Comparison of ENCODE assay signal across 17 cellular contexts in the genomic region with DNA sequence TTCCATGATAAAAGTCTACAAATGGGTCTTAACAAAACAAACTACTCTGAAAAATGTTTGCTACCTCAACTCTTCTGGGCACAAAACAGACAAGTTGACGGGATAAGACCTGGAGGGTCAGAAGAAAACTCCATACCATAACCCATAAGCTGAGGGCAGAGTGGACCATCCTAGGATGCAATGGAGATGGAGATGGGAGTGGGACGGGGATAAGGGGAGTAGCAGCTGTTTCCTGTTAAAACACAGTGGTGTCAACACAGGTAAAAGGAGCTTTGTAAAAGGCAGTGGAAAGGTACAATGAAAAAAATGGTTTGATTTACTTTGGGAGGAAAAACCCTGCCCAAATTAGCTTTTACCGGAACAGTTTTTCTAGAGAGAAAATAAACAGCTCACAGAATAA. TPM values are rescaled to one million over a fixed set of nuclear protein-coding genes. Genes with fewer than 3 reads are reported as not detected.
DNase-seq lines count a peak whose midpoint lies in the region; ATAC-seq and TF ChIP-seq lines count a peak whose summit lies in the region.
"Had no signal": no experiment of that assay in that cellular context is flagged by ENCODE, and none has a peak within 500 bp of the region (broad histone marks: within the 10 kb centered on the region; RNA-seq: fewer than 3 reads in every experiment).

No MANE protein-coding gene starts in this region.

- no peaks in the 10 kb centered on the region for H3K79me2 ChIP-seq in MM.1S (ENCODE audit: low read length)

- no peak for TF ChIP-seq RAD21 in liver (IDR thresholded peaks at IDR 0.05)

- peak overlapping the region; percentile 66 for H3K27ac Mint-ChIP-seq in MCF 10A (ENCODE audit: low read depth, unreplicated experiment)
- H3K27ac Mint-ChIP-seq in glutamatergic neuron (ENCODE audit: unreplicated experiment), result no peak overlapping the region
- H3K27ac Mint-ChIP-seq: GM23338 had no signal

- H3K9me3 ChIP-seq in breast epithelium, result no peaks in the 10 kb centered on the region
- H3K9me3 ChIP-seq in liver (ENCODE audit: control insufficient read depth in 4 of 4, low read length in 3 of 4), result no peaks in the 10 kb centered on the region
- no peaks in the 10 kb centered on the region for H3K9me3 ChIP-seq in MM.1S (replicated peaks; ENCODE audit: insufficient read depth, low read length)
- no peaks in the 10 kb centered on the region for H3K9me3 ChIP-seq in colonic mucosa

- H3K4me1 Mint-ChIP-seq in MCF 10A (ENCODE audit: insufficient read depth, unreplicated experiment) (peaks cover 17% of the 10 kb centered on the region), glutamatergic neuron (ENCODE audit: low read depth, unreplicated experiment) (peaks cover 12% of the 10 kb centered on the region)
- H3K4me1 Mint-ChIP-seq: GM23338 had no signal

- H3K4me1 ChIP-seq in breast epithelium, result no peaks in the 10 kb centered on the region
- H3K4me1 ChIP-seq in liver (ENCODE audit: control insufficient read depth in 4 of 4, insufficient read depth in 4 of 4, low read length in 3 of 4), result peaks cover 7 to 26% (median 20%) of the 10 kb centered on the region in 4 donors
- no peaks in the 10 kb centered on the region for H3K4me1 ChIP-seq in MM.1S (ENCODE audit: low read length)
- no peaks in the 10 kb centered on the region for H3K4me1 ChIP-seq in colonic mucosa

- H3K36me3 Mint-ChIP-seq in MCF 10A (ENCODE audit: insufficient read depth, unreplicated experiment), result peaks cover 70% of the 10 kb centered on the region
- peaks cover 5% of the 10 kb centered on the region for H3K36me3 Mint-ChIP-seq in glutamatergic neuron (ENCODE audit: unreplicated experiment)

- no peak for ATAC-seq in GM19035 (IDR thresholded peaks at IDR 0.05; ENCODE audit: unreplicated experiment)
- ATAC-seq: GM23338 had no signal

- WGBS in liver, result 65% methylated on average over 3 of the region's 3 CpGs

- CTCF ChIA-PET in MCF 10A (lab: Yijun Ruan, JAX), result interaction anchor here (0.7 to 2.1 kb wide), 7 partner anchors 10 to 236 kb away, joined by 3 to 8 read pairs (median 6); a partner anchor contains a TSS

- H3K9me3 Mint-ChIP-seq in MCF 10A (ENCODE audit: unreplicated experiment), result no peaks in the 10 kb centered on the region
- peaks cover 3% of the 10 kb centered on the region for H3K9me3 Mint-ChIP-seq in glutamatergic neuron (ENCODE audit: unreplicated experiment)
- H3K9me3 Mint-ChIP-seq: GM23338 had no signal

- H3K36me3 ChIP-seq in breast epithelium (no peaks in the 10 kb centered on the region), liver (ENCODE audit: control insufficient read depth in 4 of 4, insufficient read depth in 3 of 4, low read depth in 1 of 4, low read length in 3 of 4) (peaks cover 8 to 67% (median 53%) of the 10 kb centered on the region in 4 donors), MM.1S (replicated peaks; ENCODE audit: insufficient read depth, low read length) (no peaks in the 10 kb centered on the region), colonic mucosa (peaks cover 18% of the 10 kb centered on the region)

- no peaks in the 10 kb centered on the region for H3K27me3 Mint-ChIP-seq in MCF 10A (ENCODE audit: insufficient read depth, unreplicated experiment)
- no peaks in the 10 kb centered on the region for H3K27me3 Mint-ChIP-seq in glutamatergic neuron (ENCODE audit: unreplicated experiment)

- no peaks in the 10 kb centered on the region for H4K20me1 ChIP-seq in MM.1S (ENCODE audit: insufficient read depth, low read length)

- no peak overlapping the region for H3K9ac ChIP-seq in liver (ENCODE audit: low read depth in 1 of 2, low read length in 2 of 2)
- no peak overlapping the region for H3K9ac ChIP-seq in MM.1S (ENCODE audit: low read length)
- no peak overlapping the region for H3K9ac ChIP-seq in colonic mucosa (ENCODE audit: low read depth in 2 of 2, low read length in 2 of 2)

- H3K4me2 ChIP-seq in MM.1S (ENCODE audit: low read depth, low read length), result no peak overlapping the region
- H3K4me2 ChIP-seq: GM23338 had no signal

- TF ChIP-seq CTCF in MCF 10A (IDR thresholded peaks at IDR 0.05; ENCODE audit: unreplicated experiment), result no peak
- no peak for TF ChIP-seq CTCF in breast epithelium (IDR thresholded peaks at IDR 0.05)
- no peak for TF ChIP-seq CTCF in VCaP (conservative IDR thresholded peaks at IDR 0.05)
- no peak for TF ChIP-seq CTCF in liver (IDR thresholded peaks at IDR 0.05; ENCODE audit: low read depth, low read length, missing input control)
- no peak for TF ChIP-seq CTCF in MM.1S (IDR thresholded peaks at IDR 0.05; ENCODE audit: low read length)
- no peak for TF ChIP-seq CTCF in glutamatergic neuron (IDR thresholded peaks at IDR 0.05; ENCODE audit: partially characterized antibody, unreplicated experiment)
- TF ChIP-seq CTCF in colonic mucosa (IDR thresholded peaks at IDR 0.05), result no peak

- H3K4me3 ChIP-seq in breast epithelium (no peak overlapping the region), liver (ENCODE audit: low read depth in 1 of 3, low read length in 3 of 3) (no peak overlapping the region), MM.1S (ENCODE audit: low read length) (no peak overlapping the region), colonic mucosa (no peak overlapping the region)
- H3K4me3 ChIP-seq: GM23338 had no signal

- H3K27me3 ChIP-seq in breast epithelium (no peaks in the 10 kb centered on the region), liver (ENCODE audit: control insufficient read depth in 4 of 4, insufficient read depth in 4 of 4, low read length in 3 of 4) (no peaks in the 10 kb centered on the region), MM.1S (replicated peaks; ENCODE audit: insufficient read depth, low read length) (no peaks in the 10 kb centered on the region), colonic mucosa (no peaks in the 10 kb centered on the region)

- POLR2A ChIA-PET in MCF 10A (lab: Yijun Ruan, JAX), result interaction anchor here (1.0 to 2.4 kb wide), 3 partner anchors 25 to 1309 kb away, joined by 3 to 13 read pairs (median 3); a partner anchor contains a TSS

- no peaks in the 10 kb centered on the region for H3F3A ChIP-seq in MM.1S (ENCODE audit: insufficient read depth, low read length)

- TF ChIP-seq POLR2A in breast epithelium (IDR thresholded peaks at IDR 0.05), result no peak

- no peak overlapping the region for H3K4me3 Mint-ChIP-seq in MCF 10A (ENCODE audit: unreplicated experiment)
- H3K4me3 Mint-ChIP-seq in glutamatergic neuron (ENCODE audit: unreplicated experiment), result no peak overlapping the region
- H3K4me3 Mint-ChIP-seq: GM23338 had no signal

- DNase-seq in MCF 10A (ENCODE audit: unreplicated experiment), result no peak
- DNase-seq in breast epithelium (ENCODE audit: low spot score in 2 of 2), result no peak
- DNase-seq in MM.1S, result no peak
- DNase-seq in glutamatergic neuron, result no peak
- DNase-seq in colonic mucosa, result no peak
- DNase-seq: COR-L47; KG1; NCI-H1048; NCI-H2107; NCI-H2227 treated with DMSO at 0.1 percent for 48 hours; NCI-H526; NK-92 treated with Interleukin-12 subunit alpha and Interleukin-12 subunit beta, amount 100 ng/mL, for 24 hours; SIG-M5 had no signal

- BruUV-seq in MCF 10A (replicated peaks; lab: Mats Ljungman, UMichigan), result no TSS peak

- intact Hi-C loops in MCF 10A (cut with micrococcal nuclease) (loop anchor here (2.0 kb wide), 1 partner anchor 42 kb away; a partner anchor contains a TSS), breast epithelium (cut with DNase I; ENCODE audit: low total_unique reads) (loop anchor here (5.0 kb wide), 1 partner anchor 1171 kb away; no protein-coding TSS in a partner anchor), colonic mucosa (cut with DNase I) (no loop called here)

- H3K9me2 ChIP-seq in MM.1S (replicated peaks; ENCODE audit: insufficient read depth, low read length), result no peaks in the 10 kb centered on the region

- H3K27ac ChIP-seq in breast epithelium, result peak overlapping the region in 1 of 2 donors; percentile 37
- H3K27ac ChIP-seq in VCaP, result peak overlapping the region; percentile 81
- peak overlapping the region; percentile 65 to 71 for H3K27ac ChIP-seq in liver (ENCODE audit: low read depth in 1 of 2, low read length in 2 of 2)
- H3K27ac ChIP-seq in MM.1S (ENCODE audit: low read length), result no peak overlapping the region
- no peak overlapping the region for H3K27ac ChIP-seq in colonic mucosa

- no peak overlapping the region for H2AFZ ChIP-seq in MM.1S (ENCODE audit: low read length)
- H2AFZ ChIP-seq: GM23338 had no signal

TF ChIP-seq in liver, 16 proteins besides CTCF, POLR2A, EP300 and RAD21 (continues in another document):
- no peak for TF ChIP-seq NR2F2 (IDR thresholded peaks at IDR 0.05)
- no peak for TF ChIP-seq RXRA (IDR thresholded peaks at IDR 0.05)
- no peak for TF ChIP-seq TAF1 (conservative IDR thresholded peaks at IDR 0.05)
- no peak for TF ChIP-seq FOXA1 (IDR thresholded peaks at IDR 0.05)
- TF ChIP-seq, protein P1, sequence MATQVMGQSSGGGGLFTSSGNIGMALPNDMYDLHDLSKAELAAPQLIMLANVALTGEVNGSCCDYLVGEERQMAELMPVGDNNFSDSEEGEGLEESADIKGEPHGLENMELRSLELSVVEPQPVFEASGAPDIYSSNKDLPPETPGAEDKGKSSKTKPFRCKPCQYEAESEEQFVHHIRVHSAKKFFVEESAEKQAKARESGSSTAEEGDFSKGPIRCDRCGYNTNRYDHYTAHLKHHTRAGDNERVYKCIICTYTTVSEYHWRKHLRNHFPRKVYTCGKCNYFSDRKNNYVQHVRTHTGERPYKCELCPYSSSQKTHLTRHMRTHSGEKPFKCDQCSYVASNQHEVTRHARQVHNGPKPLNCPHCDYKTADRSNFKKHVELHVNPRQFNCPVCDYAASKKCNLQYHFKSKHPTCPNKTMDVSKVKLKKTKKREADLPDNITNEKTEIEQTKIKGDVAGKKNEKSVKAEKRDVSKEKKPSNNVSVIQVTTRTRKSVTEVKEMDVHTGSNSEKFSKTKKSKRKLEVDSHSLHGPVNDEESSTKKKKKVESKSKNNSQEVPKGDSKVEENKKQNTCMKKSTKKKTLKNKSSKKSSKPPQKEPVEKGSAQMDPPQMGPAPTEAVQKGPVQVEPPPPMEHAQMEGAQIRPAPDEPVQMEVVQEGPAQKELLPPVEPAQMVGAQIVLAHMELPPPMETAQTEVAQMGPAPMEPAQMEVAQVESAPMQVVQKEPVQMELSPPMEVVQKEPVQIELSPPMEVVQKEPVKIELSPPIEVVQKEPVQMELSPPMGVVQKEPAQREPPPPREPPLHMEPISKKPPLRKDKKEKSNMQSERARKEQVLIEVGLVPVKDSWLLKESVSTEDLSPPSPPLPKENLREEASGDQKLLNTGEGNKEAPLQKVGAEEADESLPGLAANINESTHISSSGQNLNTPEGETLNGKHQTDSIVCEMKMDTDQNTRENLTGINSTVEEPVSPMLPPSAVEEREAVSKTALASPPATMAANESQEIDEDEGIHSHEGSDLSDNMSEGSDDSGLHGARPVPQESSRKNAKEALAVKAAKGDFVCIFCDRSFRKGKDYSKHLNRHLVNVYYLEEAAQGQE (IDR thresholded peaks at IDR 0.05), result no peak
- TF ChIP-seq JUND (IDR thresholded peaks at IDR 0.05), result no peak

RNA-seq across cellular contexts. Expression of a gene that starts 41.6 kb away (rescaled TPM):
- total RNA-seq in MCF 10A (2022) (13.7 and 17.7 TPM in 2 replicates), breast epithelium (100 to 1,000 TPM in 1 of 3 donors, 10 to 100 TPM in 2; 79.0 to 144 (median 81.2) TPM), liver (100 to 1,000 TPM in 1 of 2 donors, 10 to 100 TPM in 1; 57.2 to 123 TPM), glutamatergic neuron (ENCODE audit: unreplicated experiment) (122 TPM), colonic mucosa (100 to 1,000 TPM in 1 of 2 donors, 10 to 100 TPM in 1; 72.7 to 111 TPM)
- 10 to 100 TPM; 18.8 to 20.0 TPM for polyA plus RNA-seq in liver

Comparison
In these comparisons a context has a peak if more than half of its experiments do, and no peak if none do; other contexts are left out.
1. H3K27ac ChIP-seq: peak in VCaP (single experiment) and liver (2 of 2); none in MM.1S (single experiment) and colonic mucosa (single experiment).